ENCODE assay signal across 12 cellular contexts in the genomic region with DNA sequence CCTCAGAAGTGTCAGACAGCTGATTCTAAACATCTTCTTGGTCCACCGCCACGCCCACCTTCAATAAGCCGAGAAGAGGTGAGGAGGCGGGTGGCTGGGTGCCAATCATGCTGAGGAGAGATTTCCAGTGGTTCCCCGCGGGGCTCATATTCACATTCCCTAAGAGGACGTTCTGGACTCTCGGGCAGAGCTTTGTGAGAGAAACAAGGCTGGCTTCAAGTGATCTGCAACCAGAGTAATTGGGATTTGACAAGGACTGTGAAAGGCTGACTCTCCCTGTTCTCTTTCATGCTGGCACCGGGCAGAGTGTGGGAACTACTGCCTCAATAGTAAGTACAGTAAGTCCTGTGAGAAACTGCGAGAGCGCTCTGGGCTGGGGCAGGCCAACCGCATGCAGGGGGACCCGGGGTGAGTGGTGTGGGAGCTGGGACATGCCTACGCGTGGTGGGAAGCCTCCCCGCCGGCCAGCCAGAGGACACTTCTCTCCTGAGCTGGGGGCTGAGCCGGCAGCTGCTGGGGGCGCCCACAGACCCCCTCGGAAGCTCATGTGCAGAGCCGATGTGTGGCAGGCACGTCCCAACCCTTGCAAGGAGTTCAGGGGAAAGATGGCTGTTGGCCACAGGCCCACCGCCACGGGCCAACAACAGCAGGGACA.
DNase-seq lines count a peak whose midpoint lies in the region; ATAC-seq, FAIRE-seq and TF ChIP-seq lines count a peak whose summit lies in the region.
"Had no signal": no experiment of that assay in that cellular context is flagged by ENCODE, and none has a peak within 500 bp of the region (broad histone marks: within the 10 kb centered on the region; RNA-seq: fewer than 3 reads in every experiment).

No MANE protein-coding gene starts in this region.

- WGBS in thymus = 84% methylated on average over 24 of the region's 24 CpGs

- H3K4me1 ChIP-seq in thymus (ENCODE audit: control insufficient read depth, insufficient read depth, low read length) = no peaks in the 10 kb centered on the region
- H3K4me1 ChIP-seq: SJCRH30 had no signal

- in situ Hi-C loops in brain microvascular endothelial cell (cut with HindIII; ENCODE audit: low pct_ligation_motif_present, low sequenced_read_pairs) = loop anchor here (10.0 kb wide), 1 partner anchor 359 kb away; no protein-coding TSS in a partner anchor

- H3K27me3 ChIP-seq in brain microvascular endothelial cell (replicated peaks) (no peaks in the 10 kb centered on the region), layer of hippocampus (ENCODE audit: control insufficient read depth, insufficient read depth, low read length) (no peaks in the 10 kb centered on the region), thymus (ENCODE audit: control insufficient read depth, insufficient read depth) (no peaks in the 10 kb centered on the region)
- H3K27me3 ChIP-seq: SJCRH30 had no signal

- H3K27ac ChIP-seq in brain microvascular endothelial cell = no peak overlapping the region
- H3K27ac ChIP-seq in layer of hippocampus (ENCODE audit: low read depth, low read length) = peak overlapping the region; percentile 16
- H3K27ac ChIP-seq in thymus (ENCODE audit: low read depth) = peak overlapping the region; percentile 61
- H3K27ac ChIP-seq: SJCRH30 had no signal

- H3K9me3 ChIP-seq in thymus (ENCODE audit: control insufficient read depth) = no peaks in the 10 kb centered on the region
- H3K9me3 ChIP-seq: SJCRH30 had no signal

- no peaks in the 10 kb centered on the region for H3K36me3 ChIP-seq in brain microvascular endothelial cell (replicated peaks)
- H3K36me3 ChIP-seq in thymus (ENCODE audit: control insufficient read depth, insufficient read depth) = no peaks in the 10 kb centered on the region
- H3K36me3 ChIP-seq: SJCRH30 had no signal

- FAIRE-seq in HTR-8/SVneo (lab: Jason Lieb, UNC) = no peak
- FAIRE-seq: GM18507 had no signal

- H3K4me3 ChIP-seq in brain microvascular endothelial cell (ENCODE audit: low read depth, low read length) (peak overlapping the region; percentile 31), thymus (ENCODE audit: low read length) (peak overlapping the region; percentile 2)
- H3K4me3 ChIP-seq: SJCRH30 had no signal

- peak; percentile 51 to 62 for DNase-seq in NCI-H187 (lab: John Stamatoyannopoulos, UW)
- DNase-seq in brain microvascular endothelial cell = no peak
- no peak for DNase-seq in HTR-8/SVneo (ENCODE audit: insufficient read length, low spot score)
- DNase-seq in left lobe of liver (ENCODE audit: low spot score) = no peak
- DNase-seq: activated naive CD4-positive, alpha-beta T cell; dorsolateral prefrontal cortex; NCI-H2171 had no signal

- TF ChIP-seq CTCF in brain microvascular endothelial cell (IDR thresholded peaks at IDR 0.05; ENCODE audit: low read depth, low read length, missing control alignments) = no peak

- no peak for ATAC-seq in GM21529 (IDR thresholded peaks at IDR 0.05; ENCODE audit: unreplicated experiment)
- ATAC-seq in left lobe of liver = no peak

Comparison
In these comparisons a context has a peak if more than half of its experiments do, and no peak if none do; other contexts are left out.
1. DNase-seq: peak in NCI-H187 (2 of 2); none in brain microvascular endothelial cell (single experiment), HTR-8/SVneo (single experiment) and left lobe of liver (single experiment).